11 cellular contexts compared by ENCODE assay signal in genomic region chr22:20205464-20205963, GRCh38. TPM values are rescaled to one million over a fixed set of nuclear protein-coding genes. Genes with fewer than 3 reads are reported as not detected.
DNase-seq lines count a peak whose midpoint lies in the region; ATAC-seq and TF ChIP-seq lines count a peak whose summit lies in the region.
"Had no signal": no experiment of that assay in that cellular context is flagged by ENCODE, and none has a peak within 500 bp of the region (broad histone marks: within the 10 kb centered on the region; RNA-seq: fewer than 3 reads in every experiment).

No MANE protein-coding gene starts in this region.

- H3K4me3 Mint-ChIP-seq in chondrocyte (ENCODE audit: unreplicated experiment), result no peak overlapping the region

- H3K9ac ChIP-seq in DND-41 (ENCODE audit: low read depth, low read length) (no peak overlapping the region), trophoblast cell (ENCODE audit: low read length) (no peak overlapping the region)

- H3K27me3 ChIP-seq in DND-41 (ENCODE audit: insufficient read depth, low read length, poor library complexity) (no peaks in the 10 kb centered on the region), trophoblast cell (ENCODE audit: insufficient read depth, low read length) (no peaks in the 10 kb centered on the region)

- H3K9me3 ChIP-seq in DND-41 (ENCODE audit: insufficient read depth, low read length, severe bottlenecking), result no peaks in the 10 kb centered on the region
- H3K9me3 ChIP-seq in trophoblast cell (ENCODE audit: insufficient read depth, low read depth, low read length), result no peaks in the 10 kb centered on the region
- H3K9me3 ChIP-seq: prostate gland had no signal

- no peaks in the 10 kb centered on the region for H3K36me3 Mint-ChIP-seq in chondrocyte (ENCODE audit: low read depth)

- peak overlapping the region; percentile 13 for H4K8ac ChIP-seq in trophoblast cell (ENCODE audit: low read depth, low read length)

- peak overlapping the region; percentile 5 for H3K27ac Mint-ChIP-seq in chondrocyte (ENCODE audit: unreplicated experiment)

- no peak for ATAC-seq in DND-41 (ENCODE audit: insufficient read depth, low read depth)
- no peak for ATAC-seq in GM19397 (IDR thresholded peaks at IDR 0.05; ENCODE audit: unreplicated experiment)

- WGBS in trophoblast cell (ENCODE audit: extremely low coverage, insufficient coverage, insufficient read length), result no CpG with 5 or more reads among the region's 15 CpGs

- no peak overlapping the region for H2BK120ac ChIP-seq in trophoblast cell (ENCODE audit: insufficient read depth, low read length, poor library complexity)

- H3K79me1 ChIP-seq in trophoblast cell (ENCODE audit: low read length), result peaks cover 8% of the 10 kb centered on the region

- peak overlapping the region; percentile 13 for H2AK5ac ChIP-seq in trophoblast cell (ENCODE audit: low read length)

- no peak overlapping the region for H3K18ac ChIP-seq in trophoblast cell (ENCODE audit: low read length)

- H3K79me2 ChIP-seq in DND-41 (ENCODE audit: insufficient read depth, low read length), result peaks cover 8% of the 10 kb centered on the region
- H3K79me2 ChIP-seq in trophoblast cell (ENCODE audit: control insufficient read depth, insufficient read depth, low read length, poor library complexity), result no peaks in the 10 kb centered on the region

- peak overlapping the region; percentile 76 for H3K27ac ChIP-seq in DND-41 (ENCODE audit: low read length)
- H3K27ac ChIP-seq in trophoblast cell (ENCODE audit: low read depth, low read length), result no peak overlapping the region

- H4K91ac ChIP-seq in trophoblast cell (ENCODE audit: low read depth, low read length), result peak overlapping the region; percentile 28

- TF ChIP-seq POLR2A in NB4 (IDR thresholded peaks at IDR 0.05; ENCODE audit: extremely low read depth, insufficient read length), result no peak

- no peak overlapping the region for H3K23ac ChIP-seq in trophoblast cell (ENCODE audit: low read length)

- H3K27me3 Mint-ChIP-seq in chondrocyte (ENCODE audit: low read depth), result no peaks in the 10 kb centered on the region

- no peak overlapping the region for H4K12ac ChIP-seq in trophoblast cell (ENCODE audit: low read depth, low read length)

- H3K36me3 ChIP-seq in DND-41 (ENCODE audit: insufficient read depth, low read length), result no peaks in the 10 kb centered on the region
- no peaks in the 10 kb centered on the region for H3K36me3 ChIP-seq in trophoblast cell (ENCODE audit: control insufficient read depth in 1 of 2, insufficient read depth in 2 of 2, low read length in 2 of 2)
- H3K36me3 ChIP-seq: prostate gland had no signal

- DNase-seq in DND-41, result no peak
- no peak for DNase-seq in NB4 (ENCODE audit: low read depth)
- no peak for DNase-seq in chondrocyte (ENCODE audit: low spot score)
- no peak for DNase-seq in trophoblast cell
- DNase-seq in KG1 (lab: John Stamatoyannopoulos, UW), result no peak
- no peak for DNase-seq in NCI-H524 treated with DMSO at 0.1 percent for 48 hours (lab: John Stamatoyannopoulos, UW)
- DNase-seq: hippocampal formation, NCI-H345 had no signal

- H3K9me3 Mint-ChIP-seq in chondrocyte (ENCODE audit: low read depth), result no peaks in the 10 kb centered on the region

- TF ChIP-seq CTCF in DND-41 (IDR thresholded peaks at IDR 0.05; ENCODE audit: borderline replicate concordance, extremely low read depth, low read length, poor library complexity, severe bottlenecking) (no peak), NB4 (IDR thresholded peaks at IDR 0.05; ENCODE audit: low read depth, low read length) (no peak), chondrocyte (IDR thresholded peaks at IDR 0.05) (no peak)

- H2BK5ac ChIP-seq in trophoblast cell (ENCODE audit: low read depth, low read length, poor library complexity), result no peak overlapping the region

- peaks cover 19% of the 10 kb centered on the region for H3K4me1 ChIP-seq in DND-41 (ENCODE audit: insufficient read depth, low read length)
- H3K4me1 ChIP-seq in trophoblast cell (ENCODE audit: control insufficient read depth in 1 of 2, insufficient read depth in 2 of 2, low read length in 2 of 2), result peaks cover 30 to 36% of the 10 kb centered on the region in 2 experiments
- H3K4me1 ChIP-seq: prostate gland had no signal

- H4K20me1 ChIP-seq in DND-41 (ENCODE audit: insufficient read depth, low read length), result no peaks in the 10 kb centered on the region

- H3K4ac ChIP-seq in trophoblast cell (ENCODE audit: low read depth, low read length), result no peak overlapping the region

- peak overlapping the region; percentile 74; the same call in 1 of the 2 replicates for H3K4me2 ChIP-seq in DND-41 (ENCODE audit: insufficient read depth, low read length)
- no peak overlapping the region for H3K4me2 ChIP-seq in trophoblast cell (ENCODE audit: low read length)

- no peak overlapping the region for H2BK12ac ChIP-seq in trophoblast cell (ENCODE audit: low read length)

- peak overlapping the region in 1 of 2 experiments; percentile 69; a peak in 2 of 4 replicates for H3K4me3 ChIP-seq in DND-41 (ENCODE audit: low read depth in 1 of 2, low read length in 2 of 2)
- peak overlapping the region; percentile 77 for H3K4me3 ChIP-seq in NB4 (ENCODE audit: low read depth, low read length)
- no peak overlapping the region for H3K4me3 ChIP-seq in trophoblast cell (ENCODE audit: low read depth, low read length)

- H3K14ac ChIP-seq in trophoblast cell (ENCODE audit: low read length), result no peak overlapping the region

- peak overlapping the region; percentile 70; the same call in 1 of the 2 replicates for H2AFZ ChIP-seq in DND-41 (ENCODE audit: low read depth, low read length)
- H2AFZ ChIP-seq in trophoblast cell (ENCODE audit: insufficient read depth, low read length, poor library complexity), result no peak overlapping the region

- H3K4me1 Mint-ChIP-seq in chondrocyte (ENCODE audit: low read depth), result peaks cover 19% of the 10 kb centered on the region

RNA-seq across cellular contexts. Expression of gene CCDC188, which starts 54.7 kb away (rescaled TPM):
- total RNA-seq in chondrocyte, result 0.36 to 5.4 TPM (median 5.3 TPM) in 3 replicates
- not detected in 2 replicates for polyA plus RNA-seq in trophoblast cell (2013)
- total RNA-seq: bronchial epithelial cell had no signal
